In the genomic region with DNA sequence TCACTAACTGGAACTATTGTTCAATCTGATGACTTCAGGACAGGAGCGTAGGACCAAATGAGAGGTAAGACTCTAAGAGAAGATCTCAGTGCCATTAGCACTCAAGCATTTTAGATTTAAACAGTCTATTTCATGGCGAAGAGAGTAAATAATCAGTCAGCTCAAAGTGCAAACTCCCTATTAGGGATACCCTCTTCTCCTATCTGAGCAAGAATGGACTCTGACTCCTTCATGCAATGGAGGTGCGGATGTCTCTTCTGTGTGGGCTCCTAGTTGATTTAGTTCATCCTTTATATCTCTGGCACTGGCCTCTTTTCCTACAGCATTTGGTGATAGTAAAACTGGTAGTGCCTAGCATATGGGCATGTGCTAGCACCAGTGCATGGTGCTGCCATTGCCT, we compare ENCODE assay signal across 10 cellular contexts.
"Had no signal": no experiment of that assay in that cellular context is flagged by ENCODE, and none has a peak within 500 bp of the region (broad histone marks: within the 10 kb centered on the region; RNA-seq: fewer than 3 reads in every experiment).

No MANE protein-coding gene starts in this region.

- H2AFZ ChIP-seq: GM23248, GM23338 had no signal

- H3K4me2 ChIP-seq: GM23338 had no signal

- H3K9me3 Mint-ChIP-seq: HFFc6 had no signal

- H3K4me1 Mint-ChIP-seq: GM23338, H9 had no signal

- H3K36me3 ChIP-seq: HAP-1 had no signal

- H3K9me3 ChIP-seq: HAP-1 had no signal

- H3K4me3 Mint-ChIP-seq: GM23338, H9, HFFc6 had no signal

- H3K27ac Mint-ChIP-seq: GM23338, H9, HFFc6 had no signal

- H3K4me1 ChIP-seq: HAP-1 had no signal

- ATAC-seq: GM23338, HCT116 had no signal

- DNase-seq: GM23248, GOT3, H7, H9, HCEC 1CT, HFFc6 had no signal

- H3K4me3 ChIP-seq: GM23248, GM23338, HAP-1 had no signal

- FAIRE-seq: H1 had no signal

- H3K27ac ChIP-seq: GM23248 had no signal

- H3K9ac ChIP-seq: GM23248 had no signal
